Comparison of ENCODE assay signal across 11 cellular contexts in genomic region chr19:38838208-38838985, GRCh38. TPM values are rescaled to one million over a fixed set of nuclear protein-coding genes. Genes with fewer than 3 reads are reported as not detected.
DNase-seq lines count a peak whose midpoint lies in the region; TF ChIP-seq lines count a peak whose summit lies in the region.
"Had no signal": no experiment of that assay in that cellular context is flagged by ENCODE, and none has a peak within 500 bp of the region (broad histone marks: within the 10 kb centered on the region; RNA-seq: fewer than 3 reads in every experiment).

No MANE protein-coding gene starts in this region.

- peak overlapping the region; percentile 92 for H3K14ac ChIP-seq in trophoblast cell (ENCODE audit: low read length)

- DNase-seq in AG04450 (ENCODE audit: low read depth, low spot score) (no peak), RWPE1 (ENCODE audit: low spot score) (peak; percentile 88), brain microvascular endothelial cell (no peak), trophoblast cell (peak; percentile 97 to 98), NCI-H187 treated with DMSO at 0.1 percent for 48 hours (lab: John Stamatoyannopoulos, UW) (no peak), hepatic stellate cell (ENCODE audit: low spot score) (no peak), Kasumi-1 (lab: John Stamatoyannopoulos, UW) (no peak), GM19238 (ENCODE audit: insufficient read length, low spot score) (no peak)
- DNase-seq: CD8-positive, alpha-beta memory T cell; effector CD4-positive, alpha-beta T cell had no signal

- in situ Hi-C loops in brain microvascular endothelial cell (cut with HindIII; ENCODE audit: low pct_ligation_motif_present, low sequenced_read_pairs): no loop called here

- WGBS in trophoblast cell (ENCODE audit: extremely low coverage, insufficient coverage, insufficient read length): no CpG with 5 or more reads among the region's 19 CpGs

- POLR2A ChIA-PET in AG04450 (lab: Yijun Ruan, JAX): interaction anchor here (1.1 to 1.7 kb wide), 4 partner anchors 8 to 106 kb away, joined by 3 to 7 read pairs (median 4); partner anchors contain the start of gene NFKBIB
- POLR2A ChIA-PET in RWPE1 (lab: Yijun Ruan, JAX; ENCODE audit: low non-redundant PET): interaction anchor here (0.6 to 1.1 kb wide), 3 partner anchors 10 to 123 kb away, joined by 3 to 5 read pairs (median 5); no protein-coding TSS in a partner anchor

- H3K9me3 ChIP-seq in AG04450 (ENCODE audit: control insufficient read depth, insufficient read depth, low read length) (no peaks in the 10 kb centered on the region), trophoblast cell (ENCODE audit: insufficient read depth, low read depth, low read length) (no peaks in the 10 kb centered on the region)
- H3K9me3 ChIP-seq: Peyer's patch had no signal

- H2AK5ac ChIP-seq in trophoblast cell (ENCODE audit: low read length): peak overlapping the region; percentile 87

- peak overlapping the region; percentile 95 for H2BK5ac ChIP-seq in trophoblast cell (ENCODE audit: low read depth, low read length, poor library complexity)

- H3K79me2 ChIP-seq in trophoblast cell (ENCODE audit: control insufficient read depth, insufficient read depth, low read length, poor library complexity): peaks cover 12% of the 10 kb centered on the region

- H3K4ac ChIP-seq in trophoblast cell (ENCODE audit: low read depth, low read length): peak overlapping the region; percentile 82

- H3K36me3 ChIP-seq in brain microvascular endothelial cell (replicated peaks) (peaks cover 77% of the 10 kb centered on the region), trophoblast cell (ENCODE audit: control insufficient read depth in 1 of 2, insufficient read depth in 2 of 2, low read length in 2 of 2) (peaks cover 63 to 72% of the 10 kb centered on the region in 2 experiments)

- peak overlapping the region; percentile 78 for H4K12ac ChIP-seq in trophoblast cell (ENCODE audit: low read depth, low read length)

- no peak overlapping the region for H3K23ac ChIP-seq in trophoblast cell (ENCODE audit: low read length)

- H4K91ac ChIP-seq in trophoblast cell (ENCODE audit: low read depth, low read length): peak overlapping the region; percentile 93

- H3K4me1 ChIP-seq in trophoblast cell (ENCODE audit: control insufficient read depth in 1 of 2, insufficient read depth in 2 of 2, low read length in 2 of 2): peaks cover 44 to 51% of the 10 kb centered on the region in 2 experiments

- TF ChIP-seq CTCF in AG04450 (IDR thresholded peaks at IDR 0.05; ENCODE audit: low read depth, low read length) (no peak), RWPE1 (conservative IDR thresholded peaks at IDR 0.05; ENCODE audit: low read depth) (no peak), brain microvascular endothelial cell (IDR thresholded peaks at IDR 0.05; ENCODE audit: low read depth, low read length, missing control alignments) (peak; percentile 9)

- H4K8ac ChIP-seq in trophoblast cell (ENCODE audit: low read depth, low read length): peak overlapping the region; percentile 84

- no peaks in the 10 kb centered on the region for H3K27me3 ChIP-seq in AG04450 (ENCODE audit: control insufficient read depth, insufficient read depth, low read length)
- H3K27me3 ChIP-seq in brain microvascular endothelial cell (replicated peaks): no peaks in the 10 kb centered on the region
- no peaks in the 10 kb centered on the region for H3K27me3 ChIP-seq in trophoblast cell (ENCODE audit: insufficient read depth, low read length)
- H3K27me3 ChIP-seq: Peyer's patch had no signal

- H3K79me1 ChIP-seq in trophoblast cell (ENCODE audit: low read length): peaks cover 34% of the 10 kb centered on the region

- H3K27ac ChIP-seq in AG04450 (ENCODE audit: low read depth, low read length) (peak overlapping the region; percentile 21), RWPE1 (peak overlapping the region; percentile 91), brain microvascular endothelial cell (no peak overlapping the region), trophoblast cell (ENCODE audit: low read depth, low read length) (peak overlapping the region; percentile 96)

- H3K4me2 ChIP-seq in trophoblast cell (ENCODE audit: low read length): peak overlapping the region; percentile 7

- peak overlapping the region; percentile 64 for H2AFZ ChIP-seq in trophoblast cell (ENCODE audit: insufficient read depth, low read length, poor library complexity)

- H3K4me3 ChIP-seq in AG04450 (ENCODE audit: low read depth, low read length): no peak overlapping the region
- no peak overlapping the region for H3K4me3 ChIP-seq in brain microvascular endothelial cell (ENCODE audit: low read depth, low read length)
- H3K4me3 ChIP-seq in trophoblast cell (ENCODE audit: low read depth, low read length): no peak overlapping the region
- H3K4me3 ChIP-seq: Peyer's patch had no signal

- CTCF ChIA-PET in AG04450 (lab: Charles Lee) (no interaction called here), RWPE1 (lab: Yijun Ruan, JAX) (interaction anchor here (0.6 to 3.1 kb wide), 17 partner anchors 11 to 313 kb away, joined by 3 to 18 read pairs (median 4); no protein-coding TSS in a partner anchor)

- H3K9ac ChIP-seq in trophoblast cell (ENCODE audit: low read length): no peak overlapping the region

- H2BK12ac ChIP-seq in trophoblast cell (ENCODE audit: low read length): peak overlapping the region; percentile 90

- peak overlapping the region; percentile 92 for H2BK120ac ChIP-seq in trophoblast cell (ENCODE audit: insufficient read depth, low read length, poor library complexity)

- peak overlapping the region; percentile 95 for H3K18ac ChIP-seq in trophoblast cell (ENCODE audit: low read length)

RNA-seq across cellular contexts. Expression of gene ECH1, which starts 6.8 kb away (rescaled TPM):
- polyA plus RNA-seq in AG04450 (2011; rRNA removed): 86.5 and 109 TPM in 2 replicates
- polyA minus RNA-seq in AG04450 (2011; rRNA and poly(A)+ RNA removed): 40.7 and 42.5 TPM in 2 replicates
- polyA plus RNA-seq in trophoblast cell (2013): 186 and 200 TPM in 2 replicates

RNA-seq across cellular contexts. Expression of gene HNRNPL, which starts 11.4 kb away (rescaled TPM):
- 281 and 316 TPM in 2 replicates for polyA plus RNA-seq in AG04450 (2011; rRNA removed)
- 325 and 332 TPM in 2 replicates for polyA minus RNA-seq in AG04450 (2011; rRNA and poly(A)+ RNA removed)
- polyA plus RNA-seq in trophoblast cell (2013): 227 and 231 TPM in 2 replicates

RNA-seq across cellular contexts. Expression of gene LGALS4, which starts 25.7 kb away (rescaled TPM):
- 0.07 TPM in 1 of 2 replicates, not detected in the other for polyA plus RNA-seq in AG04450 (2011; rRNA removed)
- polyA minus RNA-seq in AG04450 (2011; rRNA and poly(A)+ RNA removed): 0.14 TPM in 1 of 2 replicates, not detected in the other
- polyA plus RNA-seq in trophoblast cell (2013): 0.10 and 0.19 TPM in 2 replicates

RNA-seq across cellular contexts. Expression of gene RINL, which starts 39.7 kb away (rescaled TPM):
- 1.6 TPM in 2 replicates for polyA plus RNA-seq in AG04450 (2011; rRNA removed)
- polyA minus RNA-seq in AG04450 (2011; rRNA and poly(A)+ RNA removed): 0.78 and 1.9 TPM in 2 replicates
- 0.99 and 1.1 TPM in 2 replicates for polyA plus RNA-seq in trophoblast cell (2013)

RNA-seq across cellular contexts. Expression of gene LGALS7B, which starts 49.4 kb away (rescaled TPM):
- not detected in 2 replicates for polyA plus RNA-seq in AG04450 (2011; rRNA removed)
- polyA minus RNA-seq in AG04450 (2011; rRNA and poly(A)+ RNA removed): not detected in 2 replicates
- polyA plus RNA-seq in trophoblast cell (2013): not detected in 2 replicates
- polyA plus RNA-seq: CD8-positive, alpha-beta memory T cell had no signal

Comparison
In these comparisons a context has a peak if more than half of its experiments do, and no peak if none do; other contexts are left out.
1. DNase-seq: peak in RWPE1 (single experiment) and trophoblast cell (2 of 2); none in AG04450 (single experiment), brain microvascular endothelial cell (single experiment), NCI-H187 treated with DMSO at 0.1 percent for 48 hours (single experiment), hepatic stellate cell (single experiment), Kasumi-1 (0 of 2) and GM19238 (single experiment).